ENCODE assay signal across 1 cellular context in the genomic region with DNA sequence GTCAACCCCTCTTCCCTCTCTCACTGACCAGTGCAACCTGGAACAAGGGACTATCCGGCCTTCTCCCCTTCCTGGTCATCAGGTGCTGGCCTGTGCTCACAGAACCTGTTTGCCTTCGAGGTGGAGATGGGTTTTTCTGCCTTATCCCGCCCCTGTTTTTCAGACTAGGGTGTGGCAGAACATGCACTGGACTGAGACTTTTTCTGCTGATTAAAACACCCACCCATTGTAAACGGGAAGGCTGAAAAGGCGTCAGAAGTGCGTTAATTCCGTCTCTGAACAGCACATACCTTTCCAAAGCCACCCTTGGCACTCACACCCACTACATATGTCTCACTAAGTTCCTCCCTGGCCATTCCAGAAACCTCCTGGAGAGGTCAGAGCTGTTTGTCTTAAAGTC.
TF ChIP-seq lines count a peak whose summit lies in the region.

No MANE protein-coding gene starts in this region.

TF ChIP-seq in K562, 482 proteins besides CTCF, POLR2A, EP300 and RAD21:
- TF ChIP-seq NCOA4 (IDR thresholded peaks at IDR 0.05; ENCODE audit: partially characterized antibody): no peak
- TF ChIP-seq WHSC1 (IDR thresholded peaks at IDR 0.05; ENCODE audit: low read length): no peak
- no peak for TF ChIP-seq ZNF197 (CRISPR knock-in tag; IDR thresholded peaks at IDR 0.05; ENCODE audit: low read depth)
- TF ChIP-seq TBP (optimal IDR thresholded peaks at IDR 0.05; ENCODE audit: low read depth, low read length): no peak
- TF ChIP-seq, protein P1, sequence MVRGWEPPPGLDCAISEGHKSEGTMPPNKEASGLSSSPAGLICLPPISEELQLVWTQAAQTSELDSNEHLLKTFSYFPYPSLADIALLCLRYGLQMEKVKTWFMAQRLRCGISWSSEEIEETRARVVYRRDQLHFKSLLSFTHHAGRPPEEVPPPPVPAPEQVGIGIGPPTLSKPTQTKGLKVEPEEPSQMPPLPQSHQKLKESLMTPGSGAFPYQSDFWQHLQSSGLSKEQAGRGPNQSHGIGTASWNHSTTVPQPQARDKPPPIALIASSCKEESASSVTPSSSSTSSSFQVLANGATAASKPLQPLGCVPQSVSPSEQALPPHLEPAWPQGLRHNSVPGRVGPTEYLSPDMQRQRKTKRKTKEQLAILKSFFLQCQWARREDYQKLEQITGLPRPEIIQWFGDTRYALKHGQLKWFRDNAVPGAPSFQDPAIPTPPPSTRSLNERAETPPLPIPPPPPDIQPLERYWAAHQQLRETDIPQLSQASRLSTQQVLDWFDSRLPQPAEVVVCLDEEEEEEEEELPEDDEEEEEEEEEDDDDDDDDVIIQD (CRISPR knock-in tag; IDR thresholded peaks at IDR 0.05): no peak
- no peak for TF ChIP-seq MAZ (CRISPR knock-in tag; conservative IDR thresholded peaks at IDR 0.05 in 1 of 2, IDR thresholded peaks at IDR 0.05 in 1 of 2)
- no peak for TF ChIP-seq NELFE (IDR thresholded peaks at IDR 0.05; ENCODE audit: insufficient read depth, insufficient read length)
- no peak for TF ChIP-seq SMAD4 (CRISPR knock-in tag; conservative IDR thresholded peaks at IDR 0.05)
- no peak for TF ChIP-seq ZNF384 (IDR thresholded peaks at IDR 0.05; ENCODE audit: low read depth, low read length)
- TF ChIP-seq RFX7 (CRISPR knock-in tag; IDR thresholded peaks at IDR 0.05): no peak
- TF ChIP-seq RUNX1 (IDR thresholded peaks at IDR 0.05; ENCODE audit: low read depth): no peak
- TF ChIP-seq TEAD4 (IDR thresholded peaks at IDR 0.05; ENCODE audit: low read length): no peak
- TF ChIP-seq TEAD4 (CRISPR knock-in tag; IDR thresholded peaks at IDR 0.05; ENCODE audit: borderline replicate concordance): no peak
- TF ChIP-seq CC2D1A (IDR thresholded peaks at IDR 0.05): no peak
- no peak for TF ChIP-seq ZNF668 (CRISPR knock-in tag; IDR thresholded peaks at IDR 0.05)
- TF ChIP-seq, protein P2, sequence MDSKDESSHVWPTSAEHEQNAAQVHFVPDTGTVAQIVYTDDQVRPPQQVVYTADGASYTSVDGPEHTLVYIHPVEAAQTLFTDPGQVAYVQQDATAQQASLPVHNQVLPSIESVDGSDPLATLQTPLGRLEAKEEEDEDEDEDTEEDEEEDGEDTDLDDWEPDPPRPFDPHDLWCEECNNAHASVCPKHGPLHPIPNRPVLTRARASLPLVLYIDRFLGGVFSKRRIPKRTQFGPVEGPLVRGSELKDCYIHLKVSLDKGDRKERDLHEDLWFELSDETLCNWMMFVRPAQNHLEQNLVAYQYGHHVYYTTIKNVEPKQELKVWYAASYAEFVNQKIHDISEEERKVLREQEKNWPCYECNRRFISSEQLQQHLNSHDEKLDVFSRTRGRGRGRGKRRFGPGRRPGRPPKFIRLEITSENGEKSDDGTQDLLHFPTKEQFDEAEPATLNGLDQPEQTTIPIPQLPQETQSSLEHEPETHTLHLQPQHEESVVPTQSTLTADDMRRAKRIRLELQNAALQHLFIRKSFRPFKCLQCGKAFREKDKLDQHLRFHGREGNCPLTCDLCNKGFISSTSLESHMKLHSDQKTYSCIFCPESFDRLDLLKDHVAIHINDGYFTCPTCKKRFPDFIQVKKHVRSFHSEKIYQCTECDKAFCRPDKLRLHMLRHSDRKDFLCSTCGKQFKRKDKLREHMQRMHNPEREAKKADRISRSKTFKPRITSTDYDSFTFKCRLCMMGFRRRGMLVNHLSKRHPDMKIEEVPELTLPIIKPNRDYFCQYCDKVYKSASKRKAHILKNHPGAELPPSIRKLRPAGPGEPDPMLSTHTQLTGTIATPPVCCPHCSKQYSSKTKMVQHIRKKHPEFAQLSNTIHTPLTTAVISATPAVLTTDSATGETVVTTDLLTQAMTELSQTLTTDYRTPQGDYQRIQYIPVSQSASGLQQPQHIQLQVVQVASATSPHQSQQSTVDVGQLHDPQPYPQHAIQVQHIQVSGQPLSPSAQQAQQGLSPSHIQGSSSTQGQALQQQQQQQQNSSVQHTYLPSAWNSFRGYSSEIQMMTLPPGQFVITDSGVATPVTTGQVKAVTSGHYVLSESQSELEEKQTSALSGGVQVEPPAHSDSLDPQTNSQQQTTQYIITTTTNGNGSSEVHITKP (IDR thresholded peaks at IDR 0.05; ENCODE audit: partially characterized antibody): no peak
- TF ChIP-seq, protein P3, sequence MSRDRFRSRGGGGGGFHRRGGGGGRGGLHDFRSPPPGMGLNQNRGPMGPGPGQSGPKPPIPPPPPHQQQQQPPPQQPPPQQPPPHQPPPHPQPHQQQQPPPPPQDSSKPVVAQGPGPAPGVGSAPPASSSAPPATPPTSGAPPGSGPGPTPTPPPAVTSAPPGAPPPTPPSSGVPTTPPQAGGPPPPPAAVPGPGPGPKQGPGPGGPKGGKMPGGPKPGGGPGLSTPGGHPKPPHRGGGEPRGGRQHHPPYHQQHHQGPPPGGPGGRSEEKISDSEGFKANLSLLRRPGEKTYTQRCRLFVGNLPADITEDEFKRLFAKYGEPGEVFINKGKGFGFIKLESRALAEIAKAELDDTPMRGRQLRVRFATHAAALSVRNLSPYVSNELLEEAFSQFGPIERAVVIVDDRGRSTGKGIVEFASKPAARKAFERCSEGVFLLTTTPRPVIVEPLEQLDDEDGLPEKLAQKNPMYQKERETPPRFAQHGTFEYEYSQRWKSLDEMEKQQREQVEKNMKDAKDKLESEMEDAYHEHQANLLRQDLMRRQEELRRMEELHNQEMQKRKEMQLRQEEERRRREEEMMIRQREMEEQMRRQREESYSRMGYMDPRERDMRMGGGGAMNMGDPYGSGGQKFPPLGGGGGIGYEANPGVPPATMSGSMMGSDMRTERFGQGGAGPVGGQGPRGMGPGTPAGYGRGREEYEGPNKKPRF (IDR thresholded peaks at IDR 0.05; ENCODE audit: low read depth, low read length): no peak
- no peak for TF ChIP-seq NBN (IDR thresholded peaks at IDR 0.05; ENCODE audit: low read depth)
- no peak for TF ChIP-seq CBFA2T2 (conservative IDR thresholded peaks at IDR 0.05)
- TF ChIP-seq ZNF589 (CRISPR knock-in tag; IDR thresholded peaks at IDR 0.05; ENCODE audit: low read depth): no peak
- TF ChIP-seq FOXK1 (CRISPR knock-in tag; IDR thresholded peaks at IDR 0.05; ENCODE audit: borderline replicate concordance): no peak
